20 cellular contexts compared by ENCODE assay signal in genomic region chr7:51290702-51291290, GRCh38. TPM values are rescaled to one million over a fixed set of nuclear protein-coding genes. Genes with fewer than 3 reads are reported as not detected.
DNase-seq lines count a peak whose midpoint lies in the region; TF ChIP-seq lines count a peak whose summit lies in the region.
"Had no signal": no experiment of that assay in that cellular context is flagged by ENCODE, and none has a peak within 500 bp of the region (broad histone marks: within the 10 kb centered on the region; RNA-seq: fewer than 3 reads in every experiment).

No MANE protein-coding gene starts in this region.

- DNase-seq in Peyer's patch (peak in 2 of 3 donors; percentile 68 to 72), endodermal cell (peak; percentile 44), neural crest cell (ENCODE audit: low read depth, low spot score) (no peak), transverse colon (peak; percentile 49), DMS53 treated with DMSO at 0.1 percent for 48 hours (lab: John Stamatoyannopoulos, UW; ENCODE audit: unreplicated experiment) (no peak), germinal center (ENCODE audit: low spot score) (no peak), SJCRH30 (no peak)
- DNase-seq: activated CD8-positive, alpha-beta T cell treated with anti-CD3 and anti-CD28 coated beads for 36 hours; activated T-cell treated with anti-CD3 and anti-CD28 coated beads, Interleukin-2, amount 50 U/mL, for 4 hours; CD8-positive, alpha-beta T cell; DMS53; effector memory CD8-positive, alpha-beta T cell; mammary epithelial cell; naive B cell; ovary; stimulated activated naive B cell treated with anti-CD40 and anti-IgM and Interleukin-4, amounts not matched to agents 10 μg/mL and 1 μg/mL and 100 μg/mL, for 72 hours; T1000; trophoblast cell had no signal

- H3K4me3 ChIP-seq in Peyer's patch: peak overlapping the region in 1 of 4 donors; percentile 5
- H3K4me3 ChIP-seq in endodermal cell (ENCODE audit: low read length): no peak overlapping the region
- no peak overlapping the region for H3K4me3 ChIP-seq in transverse colon
- no peak overlapping the region for H3K4me3 ChIP-seq in SJCRH30
- H3K4me3 ChIP-seq: ascending aorta, ovary had no signal

- no peak for TF ChIP-seq CTCF in Peyer's patch (IDR thresholded peaks at IDR 0.05)
- TF ChIP-seq CTCF in endodermal cell (conservative IDR thresholded peaks at IDR 0.05): no peak
- TF ChIP-seq CTCF in neural crest cell (conservative IDR thresholded peaks at IDR 0.05): no peak
- no peak for TF ChIP-seq CTCF in transverse colon (IDR thresholded peaks at IDR 0.05)

- H3K27me3 Mint-ChIP-seq in endodermal cell (ENCODE audit: insufficient read depth) (no peaks in the 10 kb centered on the region), neural crest cell (ENCODE audit: low read depth) (no peaks in the 10 kb centered on the region)

- H3K36me3 Mint-ChIP-seq in endodermal cell (ENCODE audit: low read depth) (no peaks in the 10 kb centered on the region), neural crest cell (ENCODE audit: low read depth) (no peaks in the 10 kb centered on the region)
- H3K36me3 Mint-ChIP-seq: activated naive CD4-positive, alpha-beta T cell treated with anti-CD3 and anti-CD28 coated beads, Interleukin-2, amount 50 U/mL, for 24 hours; CD8-positive, alpha-beta T cell; naive B cell; stimulated activated naive B cell treated with anti-CD40 and anti-IgM and Interleukin-4, amounts not matched to agents 10 μg/mL and 1 μg/mL and 100 μg/mL, for 72 hours had no signal

- H3K9ac ChIP-seq in endodermal cell (ENCODE audit: extremely low read depth, low read length, poor library complexity, severe bottlenecking): no peak overlapping the region

- H3K27me3 ChIP-seq in Peyer's patch (no peaks in the 10 kb centered on the region), endodermal cell (ENCODE audit: control insufficient read depth, insufficient read depth, low read length, poor library complexity, severe bottlenecking) (no peaks in the 10 kb centered on the region), transverse colon (no peaks in the 10 kb centered on the region), SJCRH30 (peaks cover 6% of the 10 kb centered on the region; the same call in 1 of the 2 replicates)
- H3K27me3 ChIP-seq: ascending aorta, ovary had no signal

- peaks cover 36% of the 10 kb centered on the region for H3K4me1 Mint-ChIP-seq in endodermal cell
- peaks cover 20% of the 10 kb centered on the region for H3K4me1 Mint-ChIP-seq in neural crest cell
- H3K4me1 Mint-ChIP-seq: activated naive CD4-positive, alpha-beta T cell treated with anti-CD3 and anti-CD28 coated beads, Interleukin-2, amount 50 U/mL, for 24 hours; naive B cell; stimulated activated naive B cell treated with anti-CD40 and anti-IgM and Interleukin-4, amounts not matched to agents 10 μg/mL and 1 μg/mL and 100 μg/mL, for 72 hours had no signal

- in situ Hi-C loops in transverse colon (cut with MboI; ENCODE audit: low pct_ligation_motif_present in 1 of 4, low pct_unique_long_range_greater_than_20kb in 1 of 4, low sequenced_read_pairs in 3 of 4): no loop called here

- H3K27ac Mint-ChIP-seq in endodermal cell: peak overlapping the region; percentile 65
- peak overlapping the region; percentile 81 for H3K27ac Mint-ChIP-seq in neural crest cell (ENCODE audit: unreplicated experiment)
- H3K27ac Mint-ChIP-seq: activated CD8-positive, alpha-beta T cell treated with anti-CD3 and anti-CD28 coated beads for 36 hours; activated naive CD4-positive, alpha-beta T cell treated with anti-CD3 and anti-CD28 coated beads, Interleukin-2, amount 50 U/mL, for 24 hours; CD8-positive, alpha-beta T cell; effector memory CD8-positive, alpha-beta T cell; naive B cell; stimulated activated naive B cell treated with anti-CD40 and anti-IgM and Interleukin-4, amounts not matched to agents 10 μg/mL and 1 μg/mL and 100 μg/mL, for 72 hours had no signal

- H3K4me1 ChIP-seq in Peyer's patch (peaks cover 0 to 32% (median 0%) of the 10 kb centered on the region in 4 donors), endodermal cell (ENCODE audit: control insufficient read depth, insufficient read depth, low read length) (peaks cover 7% of the 10 kb centered on the region), transverse colon (peaks cover 6 to 47% (median 31%) of the 10 kb centered on the region in 4 donors), SJCRH30 (no peaks in the 10 kb centered on the region)
- H3K4me1 ChIP-seq: ascending aorta had no signal

- peak overlapping the region in 3 of 4 donors; percentile 43 to 89 (median 84) for H3K27ac ChIP-seq in Peyer's patch
- H3K27ac ChIP-seq in endodermal cell (ENCODE audit: low read depth, low read length): no peak overlapping the region
- H3K27ac ChIP-seq in transverse colon: peak overlapping the region; percentile 78 to 84 (median 82)
- H3K27ac ChIP-seq in SJCRH30: no peak overlapping the region
- H3K27ac ChIP-seq: ascending aorta, ovary had no signal

- TF ChIP-seq POLR2A in Peyer's patch (IDR thresholded peaks at IDR 0.05): no peak
- no peak for TF ChIP-seq POLR2A in transverse colon (IDR thresholded peaks at IDR 0.05)

- H3K9me3 Mint-ChIP-seq in endodermal cell: no peaks in the 10 kb centered on the region
- H3K9me3 Mint-ChIP-seq in neural crest cell: no peaks in the 10 kb centered on the region
- H3K9me3 Mint-ChIP-seq: activated CD8-positive, alpha-beta T cell treated with anti-CD3 and anti-CD28 coated beads for 36 hours; activated naive CD4-positive, alpha-beta T cell treated with anti-CD3 and anti-CD28 coated beads, Interleukin-2, amount 50 U/mL, for 24 hours; activated T-cell treated with anti-CD3 and anti-CD28 coated beads, Interleukin-2, amount 50 U/mL, for 4 hours; CD8-positive, alpha-beta T cell; stimulated activated naive B cell treated with anti-CD40 and anti-IgM and Interleukin-4, amounts not matched to agents 10 μg/mL and 1 μg/mL and 100 μg/mL, for 72 hours had no signal

- intact Hi-C loops in transverse colon (cut with DNase I; ENCODE audit: low total_unique reads): no loop called here

- no peaks in the 10 kb centered on the region for H3K36me3 ChIP-seq in Peyer's patch
- no peaks in the 10 kb centered on the region for H3K36me3 ChIP-seq in endodermal cell (ENCODE audit: control insufficient read depth, insufficient read depth, low read length)
- H3K36me3 ChIP-seq in transverse colon: no peaks in the 10 kb centered on the region
- no peaks in the 10 kb centered on the region for H3K36me3 ChIP-seq in SJCRH30
- H3K36me3 ChIP-seq: ascending aorta, ovary had no signal

- H3K4me3 Mint-ChIP-seq in endodermal cell: no peak overlapping the region
- no peak overlapping the region for H3K4me3 Mint-ChIP-seq in neural crest cell
- H3K4me3 Mint-ChIP-seq: activated CD8-positive, alpha-beta T cell treated with anti-CD3 and anti-CD28 coated beads for 36 hours; activated naive CD4-positive, alpha-beta T cell treated with anti-CD3 and anti-CD28 coated beads, Interleukin-2, amount 50 U/mL, for 24 hours; activated T-cell treated with anti-CD3 and anti-CD28 coated beads, Interleukin-2, amount 50 U/mL, for 4 hours; CD8-positive, alpha-beta T cell; effector memory CD8-positive, alpha-beta T cell; naive B cell; stimulated activated naive B cell treated with anti-CD40 and anti-IgM and Interleukin-4, amounts not matched to agents 10 μg/mL and 1 μg/mL and 100 μg/mL, for 72 hours had no signal

- no peak for TF ChIP-seq EP300 in transverse colon (IDR thresholded peaks at IDR 0.05; ENCODE audit: low read depth)

- H3K9me3 ChIP-seq in Peyer's patch (no peaks in the 10 kb centered on the region), endodermal cell (ENCODE audit: control insufficient read depth, low read length) (no peaks in the 10 kb centered on the region), transverse colon (no peaks in the 10 kb centered on the region), SJCRH30 (replicated peaks) (no peaks in the 10 kb centered on the region)
- H3K9me3 ChIP-seq: ascending aorta, ovary had no signal

- 88 to 93% methylated on average over 7 to 9 of the region's 9 CpGs for WGBS in endodermal cell (ENCODE audit: insufficient coverage in 1 of 2, insufficient read length in 1 of 2), 2 experiments
- 60 to 83% methylated on average over 2 to 9 of the region's 9 CpGs for WGBS in transverse colon (ENCODE audit: low coverage in 1 of 2), 2 donors

RNA-seq across cellular contexts. Expression of gene COBL, which starts 25.8 kb away (rescaled TPM):
- total RNA-seq in Peyer's patch (100 to 1,000 TPM in 3 of 4 donors, 10 to 100 TPM in 1; 25.6 to 129 (median 116) TPM), endodermal cell (10 to 100 TPM; 27.5 to 28.3 TPM), neural crest cell (0.05 and 0.41 TPM in 2 replicates), transverse colon (100 to 1,000 TPM in 1 of 4 donors, 10 to 100 TPM in 3; 62.4 to 114 (median 72.2) TPM)
- 4.2 TPM for polyA plus RNA-seq in endodermal cell (2013, experiment 1 of 2)
- polyA plus RNA-seq in endodermal cell (2013, experiment 2 of 2): 3.6 TPM
- 0.03 and 0.04 TPM in 2 replicates for total RNA-seq in SJCRH30 (2014; rRNA removed; shearing (Covaris generic))
- total RNA-seq: activated CD8-positive, alpha-beta T cell treated with anti-CD3 and anti-CD28 coated beads for 36 hours had no signal

Comparison
In these comparisons a context has a peak if more than half of its experiments do, and no peak if none do; other contexts are left out.
1. DNase-seq: peak in Peyer's patch (2 of 3), endodermal cell (single experiment) and transverse colon (single experiment); none in neural crest cell (single experiment), DMS53 treated with DMSO at 0.1 percent for 48 hours (single experiment), germinal center (single experiment) and SJCRH30 (0 of 2).
2. H3K27ac ChIP-seq: peak in Peyer's patch (3 of 4) and transverse colon (4 of 4); none in endodermal cell (single experiment) and SJCRH30 (single experiment).
3. RNA of gene COBL, which starts 25.8 kb away (total RNA-seq): 25.6 to 129 TPM in Peyer's patch, 62.4 to 114 TPM in transverse colon and 27.5 to 28.3 TPM in endodermal cell; 0.05 to 0.41 TPM in neural crest cell and 0.03 to 0.04 TPM in SJCRH30; every median in the first group is over 10 times any median in the second.